12 cellular contexts compared by ENCODE assay signal in the genomic region with DNA sequence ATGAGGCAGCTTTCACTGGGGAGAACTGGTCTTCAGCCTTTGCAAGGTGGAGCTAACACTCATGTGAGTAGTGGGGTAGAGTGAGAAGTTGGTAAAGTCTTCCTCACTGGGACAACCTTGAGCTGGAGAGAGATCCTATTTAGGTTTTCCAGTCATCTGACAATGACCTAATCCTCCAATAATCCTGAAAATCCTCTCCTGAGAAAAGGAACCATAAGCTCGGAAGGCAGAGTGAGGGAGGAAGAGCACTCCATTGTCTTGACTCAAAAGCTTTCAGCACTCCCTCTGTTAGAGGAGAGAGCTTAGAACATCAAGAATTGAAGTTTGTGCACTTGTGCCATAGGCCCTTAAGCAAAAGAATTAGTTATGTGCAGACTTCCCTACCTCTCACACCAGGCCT.
DNase-seq lines count a peak whose midpoint lies in the region; ATAC-seq, FAIRE-seq and TF ChIP-seq lines count a peak whose summit lies in the region.
"Had no signal": no experiment of that assay in that cellular context is flagged by ENCODE, and none has a peak within 500 bp of the region (broad histone marks: within the 10 kb centered on the region; RNA-seq: fewer than 3 reads in every experiment).

No MANE protein-coding gene starts in this region.

- intact Hi-C loops in activated B cell treated with CpG ODN at 0.5 μM for 24 hours (cut with micrococcal nuclease) (loop anchor here (5.0 to 10.0 kb wide), 2 partner anchors 202 to 746 kb away; no protein-coding TSS in a partner anchor), tibial artery (cut with DNase I; ENCODE audit: low total_unique reads) (no loop called here), upper lobe of right lung (cut with DNase I) (no loop called here), posterior vena cava (cut with DNase I) (no loop called here)

- DNase-seq in activated B cell treated with CpG ODN at 0.5 μM for 24 hours (no peak), keratinocyte (ENCODE audit: low read depth, low spot score) (no peak), tibial artery (no peak), Kasumi-1 (lab: John Stamatoyannopoulos, UW) (no peak), upper lobe of right lung (no peak), posterior vena cava (ENCODE audit: low spot score) (no peak)
- DNase-seq: activated gamma-delta T cell treated with Interleukin-2 at 50 U/mL for 16 hours, NCI-H748 treated with DMSO at 0.1 percent for 48 hours, substantia nigra had no signal

- no peak for FAIRE-seq in keratinocyte (lab: Jason Lieb, UNC)

- H3K9me3 ChIP-seq in keratinocyte (ENCODE audit: control insufficient read depth, low read depth, low read length) (no peaks in the 10 kb centered on the region), tibial artery (no peaks in the 10 kb centered on the region), upper lobe of right lung (no peaks in the 10 kb centered on the region)

- peak overlapping the region; percentile 19 for H3K27ac ChIP-seq in keratinocyte (ENCODE audit: control insufficient read depth, insufficient read depth, low read length)
- peak overlapping the region; percentile 73 to 81 for H3K27ac ChIP-seq in tibial artery
- no peak overlapping the region for H3K27ac ChIP-seq in upper lobe of right lung
- H3K27ac ChIP-seq: epithelial cell of prostate had no signal

- no peak overlapping the region for H3K9ac ChIP-seq in keratinocyte (ENCODE audit: control insufficient read depth, extremely low read depth, insufficient read depth, low read length)

- no peak overlapping the region for H3K4me3 ChIP-seq in keratinocyte (ENCODE audit: control insufficient read depth in 2 of 3, extremely low read depth in 1 of 3, insufficient read depth in 2 of 3, low read depth in 1 of 3, low read length in 3 of 3)
- H3K4me3 ChIP-seq in tibial artery, result no peak overlapping the region
- no peak overlapping the region for H3K4me3 ChIP-seq in upper lobe of right lung
- H3K4me3 ChIP-seq: lung had no signal

- H3K79me2 ChIP-seq in keratinocyte (ENCODE audit: control insufficient read depth, insufficient read depth, low read length), result no peaks in the 10 kb centered on the region

- no peaks in the 10 kb centered on the region for H3K9me1 ChIP-seq in keratinocyte (ENCODE audit: control insufficient read depth, extremely low read depth, insufficient read depth, low read length)

- peak overlapping the region; percentile 98 for H3K27ac Mint-ChIP-seq in activated B cell treated with CpG ODN at 0.5 μM for 24 hours

- POLR2A ChIA-PET in activated B cell treated with CpG ODN at 0.5 μM for 24 hours (lab: Charles Lee), result interaction anchor here (1.2 to 1.4 kb wide), 2 partner anchors 38 to 78 kb away, joined by 3 read pairs; partner anchors contain the start of gene TRAM2

- H3K27me3 Mint-ChIP-seq in activated B cell treated with CpG ODN at 0.5 μM for 24 hours, result no peaks in the 10 kb centered on the region

- CTCF ChIA-PET in activated B cell treated with CpG ODN at 0.5 μM for 24 hours (lab: Charles Lee), result interaction anchor here (0.9 to 2.2 kb wide), 3 partner anchors 12 to 83 kb away, joined by 3 to 7 read pairs (median 3); partner anchors contain the start of gene TRAM2

- dilution Hi-C loops in keratinocyte (cut with MboI; ENCODE audit: extremely low pct_ligation_motif_present, low sequenced_read_pairs), result no loop called here

- H3K36me3 Mint-ChIP-seq in activated B cell treated with CpG ODN at 0.5 μM for 24 hours (ENCODE audit: low read depth), result peaks cover 25% of the 10 kb centered on the region

- peak; percentile 0 for ATAC-seq in HG02870 (IDR thresholded peaks at IDR 0.05; ENCODE audit: unreplicated experiment)
- no peak for ATAC-seq in activated B cell treated with CpG ODN at 0.5 μM for 24 hours (ENCODE audit: low read depth)
- no peak for ATAC-seq in upper lobe of right lung

- H3K36me3 ChIP-seq in keratinocyte (ENCODE audit: control insufficient read depth in 2 of 2, extremely low read depth in 1 of 2, insufficient read depth in 2 of 2, low read length in 2 of 2) (peaks cover 0 to 8% of the 10 kb centered on the region in 2 experiments), tibial artery (peaks cover 12 to 18% (median 13%) of the 10 kb centered on the region in 3 donors), upper lobe of right lung (peaks cover 12% of the 10 kb centered on the region)

- H3K4me3 Mint-ChIP-seq in activated B cell treated with CpG ODN at 0.5 μM for 24 hours, result no peak overlapping the region

- peaks cover 33% of the 10 kb centered on the region for H3K4me1 ChIP-seq in keratinocyte (ENCODE audit: control insufficient read depth, extremely low read depth, insufficient read depth, low read length)
- H3K4me1 ChIP-seq in tibial artery, result peaks cover 0 to 53% (median 44%) of the 10 kb centered on the region in 4 donors
- H3K4me1 ChIP-seq in upper lobe of right lung, result peaks cover 9% of the 10 kb centered on the region

- TF ChIP-seq CTCF in activated B cell treated with CpG ODN at 0.5 μM for 24 hours (IDR thresholded peaks at IDR 0.05) (no peak), keratinocyte (optimal IDR thresholded peaks at IDR 0.05 in 1 of 3, IDR thresholded peaks at IDR 0.05 in 1 of 3, conservative IDR thresholded peaks at IDR 0.05 in 1 of 3; ENCODE audit: extremely low read depth in 1 of 3, insufficient read depth in 2 of 3, low read length in 3 of 3) (no peak), tibial artery (IDR thresholded peaks at IDR 0.05) (no peak), upper lobe of right lung (IDR thresholded peaks at IDR 0.05) (no peak)

- H3K4me2 ChIP-seq in keratinocyte (ENCODE audit: control insufficient read depth, extremely low read depth, insufficient read depth, low read depth, low read length), result peak overlapping the region; percentile 61

- H3K27me3 ChIP-seq in keratinocyte (ENCODE audit: control insufficient read depth, extremely low read depth, insufficient read depth, low read length), result no peaks in the 10 kb centered on the region
- H3K27me3 ChIP-seq in tibial artery, result no peaks in the 10 kb centered on the region
- H3K27me3 ChIP-seq in upper lobe of right lung, result no peaks in the 10 kb centered on the region

- peaks cover 8% of the 10 kb centered on the region for H3K9me3 Mint-ChIP-seq in activated B cell treated with CpG ODN at 0.5 μM for 24 hours

- H4K20me1 ChIP-seq in keratinocyte (ENCODE audit: control insufficient read depth, extremely low read depth, insufficient read depth, low read length), result no peaks in the 10 kb centered on the region

- peaks cover 55% of the 10 kb centered on the region for H3K4me1 Mint-ChIP-seq in activated B cell treated with CpG ODN at 0.5 μM for 24 hours

- H2AFZ ChIP-seq in keratinocyte (ENCODE audit: control insufficient read depth, low read length), result no peak overlapping the region
